ENCODE assay signal across 8 cellular contexts in the genomic region with DNA sequence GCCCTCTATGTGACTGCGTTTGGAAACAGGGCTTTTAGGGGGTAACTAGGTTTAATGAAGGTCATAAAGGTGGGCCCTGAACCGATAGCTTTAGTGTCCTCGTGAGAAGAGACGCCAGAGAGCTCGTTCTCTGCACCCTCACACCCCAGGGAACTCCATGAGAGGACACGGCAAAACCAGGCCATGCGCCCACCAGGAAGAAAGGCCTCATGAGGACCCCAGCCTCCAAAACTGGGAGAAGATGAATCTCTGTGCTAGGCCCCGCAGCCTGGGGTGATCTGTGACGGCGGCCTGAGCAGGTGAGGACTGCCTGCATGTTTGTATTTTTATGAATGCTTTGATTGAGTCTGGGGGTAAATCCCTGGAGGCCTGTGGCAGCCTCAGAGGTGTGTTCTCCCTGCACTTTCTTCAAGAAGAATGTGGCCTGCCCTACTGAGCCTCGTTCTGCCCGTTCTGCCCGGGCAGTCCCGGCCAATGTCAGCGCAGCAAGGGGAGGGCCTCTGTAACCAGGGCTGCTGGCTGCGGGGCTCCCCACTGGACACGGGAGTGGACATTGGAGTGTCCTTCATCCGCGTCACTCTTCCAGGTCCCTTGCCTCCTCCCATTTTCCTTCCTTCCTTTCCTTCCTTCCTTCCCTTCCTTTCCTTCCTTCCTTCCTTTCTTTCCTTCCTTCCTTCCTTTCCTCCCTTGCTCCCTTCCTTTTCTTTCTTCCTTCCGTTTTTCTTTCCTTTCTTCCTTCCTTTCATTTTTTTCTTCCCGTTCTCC. TPM values are rescaled to one million over a fixed set of nuclear protein-coding genes. Genes with fewer than 3 reads are reported as not detected.
DNase-seq lines count a peak whose midpoint lies in the region; ATAC-seq and TF ChIP-seq lines count a peak whose summit lies in the region.
"Had no signal": no experiment of that assay in that cellular context is flagged by ENCODE, and none has a peak within 500 bp of the region (broad histone marks: within the 10 kb centered on the region; RNA-seq: fewer than 3 reads in every experiment).

No MANE protein-coding gene starts in this region.

- peak overlapping the region; percentile 91 for H3K27ac ChIP-seq in GM23248
- H3K27ac ChIP-seq in SJSA1, result peak overlapping the region; percentile 94
- H3K27ac ChIP-seq in foreskin keratinocyte, result peak overlapping the region; percentile 30
- peak overlapping the region; percentile 71 to 83 (median 74) for H3K27ac ChIP-seq in gastrocnemius medialis

- intact Hi-C loops in gastrocnemius medialis (cut with DNase I; ENCODE audit: low total_unique reads), result no loop called here

- H3F3A ChIP-seq in GM23248 (ENCODE audit: insufficient read depth), result peaks cover 20% of the 10 kb centered on the region

- no peak for DNase-seq in GM23248
- no peak for DNase-seq in SJSA1 (ENCODE audit: low read depth in 1 of 2, low spot score in 2 of 2)
- no peak for DNase-seq in foreskin keratinocyte
- DNase-seq in gastrocnemius medialis, result no peak
- no peak for DNase-seq in HEK293T (ENCODE audit: extremely low spot score)
- DNase-seq in NCI-H2227 (lab: John Stamatoyannopoulos, UW; ENCODE audit: unreplicated experiment), result no peak

- 98 to 99% methylated on average over 21 of the region's 21 CpGs for WGBS in GM23248 (ENCODE audit: low coverage in 1 of 2, low lambda C conversion rate in 2 of 2, missing lambda C conversion rate in 2 of 2), 2 experiments

- H3K9me2 ChIP-seq in GM23248 (ENCODE audit: insufficient read depth), result no peaks in the 10 kb centered on the region

- POLR2A ChIA-PET in HEK293T (lab: Yijun Ruan, JAX), result no interaction called here

- H3K79me2 ChIP-seq in GM23248 (ENCODE audit: insufficient read depth), result no peaks in the 10 kb centered on the region

- H3K4me1 ChIP-seq in GM23248 (ENCODE audit: insufficient read depth) (peaks cover 17% of the 10 kb centered on the region), SJSA1 (replicated peaks) (peaks cover 32% of the 10 kb centered on the region), foreskin keratinocyte (peaks cover 16% of the 10 kb centered on the region), gastrocnemius medialis (peaks cover 13 to 15% of the 10 kb centered on the region in 2 donors)
- H3K4me1 ChIP-seq: right atrium auricular region had no signal

- no peaks in the 10 kb centered on the region for H3K36me3 ChIP-seq in GM23248 (ENCODE audit: low read depth)
- no peaks in the 10 kb centered on the region; the same call in 1 of the 2 replicates for H3K36me3 ChIP-seq in SJSA1
- H3K36me3 ChIP-seq in gastrocnemius medialis, result peaks cover 0 to 10% of the 10 kb centered on the region in 2 donors

- H3K9me3 ChIP-seq in GM23248 (ENCODE audit: low read depth) (no peaks in the 10 kb centered on the region), SJSA1 (replicated peaks) (no peaks in the 10 kb centered on the region), gastrocnemius medialis (no peaks in the 10 kb centered on the region)
- H3K9me3 ChIP-seq: right atrium auricular region had no signal

- ATAC-seq in foreskin keratinocyte (no peak), gastrocnemius medialis (no peak), GM21576 (IDR thresholded peaks at IDR 0.05; ENCODE audit: unreplicated experiment) (no peak)

- no peak for TF ChIP-seq POLR2A in gastrocnemius medialis (IDR thresholded peaks at IDR 0.05)

- H3K9ac ChIP-seq in GM23248, result peak overlapping the region; percentile 56; the same call in 1 of the 2 replicates

- no peaks in the 10 kb centered on the region for H4K20me1 ChIP-seq in GM23248 (ENCODE audit: insufficient read depth)

- in situ Hi-C loops in GM23248 (cut with MboI), result no loop called here
- in situ Hi-C loops in gastrocnemius medialis (cut with MboI; ENCODE audit: low sequenced_read_pairs in 4 of 4), result no loop called here

- no peaks in the 10 kb centered on the region for H3K27me3 ChIP-seq in GM23248 (replicated peaks; ENCODE audit: insufficient read depth)
- no peaks in the 10 kb centered on the region for H3K27me3 ChIP-seq in SJSA1 (replicated peaks)
- no peaks in the 10 kb centered on the region for H3K27me3 ChIP-seq in foreskin keratinocyte
- H3K27me3 ChIP-seq in gastrocnemius medialis, result no peaks in the 10 kb centered on the region
- H3K27me3 ChIP-seq: right atrium auricular region had no signal

- peak overlapping the region; percentile 67 for H3K4me2 ChIP-seq in GM23248 (ENCODE audit: unreplicated experiment)

- no peak overlapping the region for H2AFZ ChIP-seq in GM23248

- H3K4me3 ChIP-seq in GM23248, result no peak overlapping the region
- no peak overlapping the region for H3K4me3 ChIP-seq in SJSA1
- H3K4me3 ChIP-seq in gastrocnemius medialis, result no peak overlapping the region
- H3K4me3 ChIP-seq: right atrium auricular region had no signal

- TF ChIP-seq CTCF in foreskin keratinocyte (conservative IDR thresholded peaks at IDR 0.05) (no peak), gastrocnemius medialis (IDR thresholded peaks at IDR 0.05 in 4 of 5, conservative IDR thresholded peaks at IDR 0.05 in 1 of 5) (no peak)

- CTCF ChIA-PET in HEK293T (lab: Yijun Ruan, JAX), result no interaction called here

TF ChIP-seq in HEK293T, 16 proteins besides CTCF, POLR2A, EP300 and RAD21:
- TF ChIP-seq L3MBTL2 (conservative IDR thresholded peaks at IDR 0.05), result no peak
- TF ChIP-seq TARDBP (IDR thresholded peaks at IDR 0.05), result no peak
- no peak for TF ChIP-seq NFRKB (IDR thresholded peaks at IDR 0.05)
- TF ChIP-seq FOXA1 (IDR thresholded peaks at IDR 0.05), result no peak
- no peak for TF ChIP-seq ARNT (IDR thresholded peaks at IDR 0.05)
- TF ChIP-seq, protein P1, sequence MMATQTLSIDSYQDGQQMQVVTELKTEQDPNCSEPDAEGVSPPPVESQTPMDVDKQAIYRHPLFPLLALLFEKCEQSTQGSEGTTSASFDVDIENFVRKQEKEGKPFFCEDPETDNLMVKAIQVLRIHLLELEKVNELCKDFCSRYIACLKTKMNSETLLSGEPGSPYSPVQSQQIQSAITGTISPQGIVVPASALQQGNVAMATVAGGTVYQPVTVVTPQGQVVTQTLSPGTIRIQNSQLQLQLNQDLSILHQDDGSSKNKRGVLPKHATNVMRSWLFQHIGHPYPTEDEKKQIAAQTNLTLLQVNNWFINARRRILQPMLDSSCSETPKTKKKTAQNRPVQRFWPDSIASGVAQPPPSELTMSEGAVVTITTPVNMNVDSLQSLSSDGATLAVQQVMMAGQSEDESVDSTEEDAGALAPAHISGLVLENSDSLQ (IDR thresholded peaks at IDR 0.05), result no peak
- no peak for TF ChIP-seq HDGF (IDR thresholded peaks at IDR 0.05; ENCODE audit: borderline replicate concordance)
- no peak for TF ChIP-seq ELF4 (IDR thresholded peaks at IDR 0.05)
- TF ChIP-seq SP1 (IDR thresholded peaks at IDR 0.05), result no peak
- no peak for TF ChIP-seq CTBP1 (IDR thresholded peaks at IDR 0.05; ENCODE audit: borderline replicate concordance)
- no peak for TF ChIP-seq LEF1 (IDR thresholded peaks at IDR 0.05; ENCODE audit: borderline replicate concordance)
- no peak for TF ChIP-seq FOXM1 (IDR thresholded peaks at IDR 0.05; ENCODE audit: borderline replicate concordance)
- TF ChIP-seq FOXK2 (IDR thresholded peaks at IDR 0.05), result no peak

RNA-seq across cellular contexts. Expression of a gene that starts 6.8 kb away (rescaled TPM):
- 45.0 and 62.3 TPM in 2 replicates for total RNA-seq in GM23248 (2014; rRNA removed; shearing (Covaris generic))
- 16.7 and 18.8 TPM in 2 replicates for polyA plus RNA-seq in GM23248 (2016; fragmentation: Nextera tagmentation; extraction: Ambion mirVana)
- 43.0 and 49.8 TPM in 2 replicates for total RNA-seq in SJSA1 (2014; rRNA removed; shearing (Covaris generic))
- total RNA-seq in foreskin keratinocyte, result 51.1 and 60.1 TPM in 2 replicates
- 15.4 and 15.8 TPM in 2 replicates for polyA plus RNA-seq in foreskin keratinocyte
- 10 to 100 TPM; 24.1 to 51.8 (median 28.6) TPM for total RNA-seq in gastrocnemius medialis

RNA-seq across cellular contexts. Expression of a gene that starts 33.6 kb away (rescaled TPM):
- total RNA-seq in GM23248 (2014; rRNA removed; shearing (Covaris generic)), result 13.9 and 16.3 TPM in 2 replicates
- 11.4 and 11.9 TPM in 2 replicates for polyA plus RNA-seq in GM23248 (2016; fragmentation: Nextera tagmentation; extraction: Ambion mirVana)
- total RNA-seq in SJSA1 (2014; rRNA removed; shearing (Covaris generic)), result 12.3 and 14.3 TPM in 2 replicates
- 3.3 and 3.9 TPM in 2 replicates for total RNA-seq in foreskin keratinocyte
- 2.5 and 3.4 TPM in 2 replicates for polyA plus RNA-seq in foreskin keratinocyte
- total RNA-seq in gastrocnemius medialis, result 1 to 10 TPM; 2.6 to 3.3 (median 3.1) TPM

RNA-seq across cellular contexts. Expression of a gene that starts 33.7 kb away (rescaled TPM):
- 21.2 and 35.2 TPM in 2 replicates for total RNA-seq in GM23248 (2014; rRNA removed; shearing (Covaris generic))
- 63.5 and 69.8 TPM in 2 replicates for polyA plus RNA-seq in GM23248 (2016; fragmentation: Nextera tagmentation; extraction: Ambion mirVana)
- 18.6 and 26.5 TPM in 2 replicates for total RNA-seq in SJSA1 (2014; rRNA removed; shearing (Covaris generic))
- total RNA-seq in foreskin keratinocyte, result 10.3 and 11.8 TPM in 2 replicates
- 12.4 and 13.0 TPM in 2 replicates for polyA plus RNA-seq in foreskin keratinocyte
- total RNA-seq in gastrocnemius medialis, result 10 to 100 TPM in 1 of 4 donors, 1 to 10 TPM in 3; 3.2 to 11.7 (median 6.1) TPM

Comparison
In these comparisons a context has a peak if more than half of its experiments do, and no peak if none do; other contexts are left out.
1. H3K27ac ChIP-seq: peak in every context shown above with its lines; median percentile 94 in SJSA1; 91 in GM23248; 74 in gastrocnemius medialis; 30 in foreskin keratinocyte.